In genomic region chr17:78687944-78688343, GRCh38 we compare ENCODE assay signal across 19 cellular contexts.
DNase-seq lines count a peak whose midpoint lies in the region; ATAC-seq and TF ChIP-seq lines count a peak whose summit lies in the region.
"Had no signal": no experiment of that assay in that cellular context is flagged by ENCODE, and none has a peak within 500 bp of the region (broad histone marks: within the 10 kb centered on the region; RNA-seq: fewer than 3 reads in every experiment).

No MANE protein-coding gene starts in this region.

- no peak overlapping the region for H2AFZ ChIP-seq in H9 (ENCODE audit: low read length)

- peak overlapping the region; percentile 76 for H3K27ac Mint-ChIP-seq in activated naive CD8-positive, alpha-beta T cell
- H3K27ac Mint-ChIP-seq in activated naive CD8-positive, alpha-beta T cell treated with anti-CD3 and anti-CD28 coated beads, Interleukin-2, amount 50 U/mL, for 24 hours = no peak overlapping the region
- H3K27ac Mint-ChIP-seq in H9 = no peak overlapping the region
- peak overlapping the region; percentile 74 for H3K27ac Mint-ChIP-seq in activated T-helper 17 cell treated with anti-CD3 and anti-CD28 coated beads, Interleukin-2, amount 50 U/mL, for 72 hours
- H3K27ac Mint-ChIP-seq in stimulated activated effector memory CD8-positive, alpha-beta T cell treated with anti-CD3 and anti-CD28 coated beads, Interleukin-12 subunit alpha, Interleukin-12 subunit beta, amount 100 ng/mL, for 72 hours = peak overlapping the region; percentile 45
- H3K27ac Mint-ChIP-seq: CD8-positive, alpha-beta T cell had no signal

- no peak overlapping the region for H4K8ac ChIP-seq in H9 (replicated peaks; ENCODE audit: insufficient read length, low read depth, low read length)

- no peak overlapping the region for H3T11ph ChIP-seq in H9 (ENCODE audit: low read length)

- H2BK15ac ChIP-seq in H9 (ENCODE audit: low read depth, low read length) = no peak overlapping the region

- no peaks in the 10 kb centered on the region for H3K79me2 ChIP-seq in H9 (ENCODE audit: insufficient read depth, low read length)

- no peak overlapping the region for H4K5ac ChIP-seq in H9 (ENCODE audit: insufficient read length, low read depth, low read length)

- no peaks in the 10 kb centered on the region for H4K20me1 ChIP-seq in H9 (ENCODE audit: control insufficient read depth, insufficient read depth, insufficient read length)

- peaks cover 1% of the 10 kb centered on the region for H3K36me3 ChIP-seq in H7 (replicated peaks; ENCODE audit: control insufficient read depth, insufficient read depth, low read length)
- H3K36me3 ChIP-seq: BE2C had no signal

- H3K36me3 Mint-ChIP-seq in activated naive CD8-positive, alpha-beta T cell = peaks cover 11% of the 10 kb centered on the region
- peaks cover 44% of the 10 kb centered on the region for H3K36me3 Mint-ChIP-seq in activated naive CD8-positive, alpha-beta T cell treated with anti-CD3 and anti-CD28 coated beads, Interleukin-2, amount 50 U/mL, for 24 hours (ENCODE audit: low read depth)
- peaks cover 21 to 28% (median 28%) of the 10 kb centered on the region in 3 experiments for H3K36me3 Mint-ChIP-seq in H9 (ENCODE audit: insufficient read depth in 1 of 3, low read depth in 3 of 3)
- H3K36me3 Mint-ChIP-seq in activated T-helper 17 cell treated with anti-CD3 and anti-CD28 coated beads, Interleukin-2, amount 50 U/mL, for 72 hours (ENCODE audit: low read depth) = peaks cover 100% of the 10 kb centered on the region
- peaks cover 100% of the 10 kb centered on the region for H3K36me3 Mint-ChIP-seq in stimulated activated effector memory CD8-positive, alpha-beta T cell treated with anti-CD3 and anti-CD28 coated beads, Interleukin-12 subunit alpha, Interleukin-12 subunit beta, amount 100 ng/mL, for 72 hours

- H3K14ac ChIP-seq in H9 (ENCODE audit: insufficient read depth, low read length) = no peak overlapping the region

- H3K23ac ChIP-seq in H9 (ENCODE audit: insufficient read length, low read depth, low read length) = no peak overlapping the region

- H3K4me1 Mint-ChIP-seq in activated naive CD8-positive, alpha-beta T cell (ENCODE audit: low read depth) = peaks cover 6% of the 10 kb centered on the region
- no peaks in the 10 kb centered on the region for H3K4me1 Mint-ChIP-seq in activated naive CD8-positive, alpha-beta T cell treated with anti-CD3 and anti-CD28 coated beads, Interleukin-2, amount 50 U/mL, for 24 hours
- H3K4me1 Mint-ChIP-seq in H9 = peaks cover 10 to 14% of the 10 kb centered on the region in 2 experiments
- H3K4me1 Mint-ChIP-seq in activated T-helper 17 cell treated with anti-CD3 and anti-CD28 coated beads, Interleukin-2, amount 50 U/mL, for 72 hours = peaks cover 14% of the 10 kb centered on the region
- H3K4me1 Mint-ChIP-seq in stimulated activated effector memory CD8-positive, alpha-beta T cell treated with anti-CD3 and anti-CD28 coated beads, Interleukin-12 subunit alpha, Interleukin-12 subunit beta, amount 100 ng/mL, for 72 hours = peaks cover 19% of the 10 kb centered on the region

- H3K27ac ChIP-seq in H9 (ENCODE audit: insufficient read length, low read depth, low read length) = no peak overlapping the region
- H3K27ac ChIP-seq: HL-60 had no signal

- H3K4me1 ChIP-seq in H9 (ENCODE audit: insufficient read depth, low read length) = no peaks in the 10 kb centered on the region
- H3K4me1 ChIP-seq: BE2C had no signal

- H3K4me3 ChIP-seq in H7 (ENCODE audit: insufficient read depth, low read depth, low read length) = no peak overlapping the region

- no peaks in the 10 kb centered on the region for H3K27me3 Mint-ChIP-seq in activated naive CD8-positive, alpha-beta T cell
- H3K27me3 Mint-ChIP-seq in activated naive CD8-positive, alpha-beta T cell treated with anti-CD3 and anti-CD28 coated beads, Interleukin-2, amount 50 U/mL, for 24 hours = no peaks in the 10 kb centered on the region
- H3K27me3 Mint-ChIP-seq in H9 (ENCODE audit: low read depth) = no peaks in the 10 kb centered on the region
- no peaks in the 10 kb centered on the region for H3K27me3 Mint-ChIP-seq in activated T-helper 17 cell treated with anti-CD3 and anti-CD28 coated beads, Interleukin-2, amount 50 U/mL, for 72 hours

- no peaks in the 10 kb centered on the region for H3K23me2 ChIP-seq in H9 (ENCODE audit: insufficient read length, low read depth, low read length, poor library complexity, severe bottlenecking)

- POLR2A ChIA-PET in HEK293T (lab: Yijun Ruan, JAX) = no interaction called here

- no peak overlapping the region for H3K9ac ChIP-seq in H9 (ENCODE audit: extremely low read depth, insufficient read length, low read length)

- no peak overlapping the region for H2BK20ac ChIP-seq in H9 (ENCODE audit: low read depth, low read length, poor library complexity, severe bottlenecking)

- no peaks in the 10 kb centered on the region for H3K9me3 ChIP-seq in H9 (ENCODE audit: control insufficient read depth, low read depth, low read length)
- H3K9me3 ChIP-seq: BE2C had no signal

- no peak overlapping the region for H2BK12ac ChIP-seq in H9 (ENCODE audit: insufficient read length, low read depth, low read length)

- H2BK5ac ChIP-seq in H9 (ENCODE audit: insufficient read length, low read length) = no peak overlapping the region

- no peaks in the 10 kb centered on the region for H3K9me3 Mint-ChIP-seq in activated naive CD8-positive, alpha-beta T cell (ENCODE audit: low read depth)
- no peaks in the 10 kb centered on the region for H3K9me3 Mint-ChIP-seq in activated naive CD8-positive, alpha-beta T cell treated with anti-CD3 and anti-CD28 coated beads, Interleukin-2, amount 50 U/mL, for 24 hours
- H3K9me3 Mint-ChIP-seq in H9 = peaks cover 4 to 8% of the 10 kb centered on the region in 2 experiments; a peak in 2 of 5 replicates
- H3K9me3 Mint-ChIP-seq in activated T-helper 17 cell treated with anti-CD3 and anti-CD28 coated beads, Interleukin-2, amount 50 U/mL, for 72 hours = no peaks in the 10 kb centered on the region
- no peaks in the 10 kb centered on the region for H3K9me3 Mint-ChIP-seq in stimulated activated effector memory CD8-positive, alpha-beta T cell treated with anti-CD3 and anti-CD28 coated beads, Interleukin-12 subunit alpha, Interleukin-12 subunit beta, amount 100 ng/mL, for 72 hours
- H3K9me3 Mint-ChIP-seq: CD8-positive, alpha-beta T cell had no signal

- H3K18ac ChIP-seq in H9 (ENCODE audit: insufficient read length, low read depth, low read length) = no peak overlapping the region

- WGBS in H9 (ENCODE audit: extremely low coverage, insufficient read length, low lambda C conversion rate) = no CpG with 5 or more reads among the region's 7 CpGs

- no peak overlapping the region for H4K91ac ChIP-seq in H9 (ENCODE audit: insufficient read length, low read depth, low read length)

- H3K4ac ChIP-seq in H9 (ENCODE audit: low read depth, low read length) = no peak overlapping the region

- H3K27me3 ChIP-seq in H9 (ENCODE audit: insufficient read depth, low read length) (no peaks in the 10 kb centered on the region; the same call in 1 of the 2 replicates), H7 (ENCODE audit: control insufficient read depth, insufficient read depth, low read length) (no peaks in the 10 kb centered on the region)
- H3K27me3 ChIP-seq: BE2C had no signal

- H3K4me3 Mint-ChIP-seq in activated naive CD8-positive, alpha-beta T cell = no peak overlapping the region
- H3K4me3 Mint-ChIP-seq in activated naive CD8-positive, alpha-beta T cell treated with anti-CD3 and anti-CD28 coated beads, Interleukin-2, amount 50 U/mL, for 24 hours = no peak overlapping the region
- no peak overlapping the region for H3K4me3 Mint-ChIP-seq in H9
- H3K4me3 Mint-ChIP-seq in activated T-helper 17 cell treated with anti-CD3 and anti-CD28 coated beads, Interleukin-2, amount 50 U/mL, for 72 hours = no peak overlapping the region
- no peak overlapping the region for H3K4me3 Mint-ChIP-seq in stimulated activated effector memory CD8-positive, alpha-beta T cell treated with anti-CD3 and anti-CD28 coated beads, Interleukin-12 subunit alpha, Interleukin-12 subunit beta, amount 100 ng/mL, for 72 hours
- H3K4me3 Mint-ChIP-seq: CD8-positive, alpha-beta T cell had no signal

- ATAC-seq in activated naive CD8-positive, alpha-beta T cell treated with anti-CD3 and anti-CD28 coated beads, Interleukin-2, amount 50 U/mL, for 24 hours = no peak
- no peak for ATAC-seq in activated T-helper 17 cell treated with anti-CD3 and anti-CD28 coated beads, Interleukin-2, amount 50 U/mL, for 72 hours (replicated peaks)
- ATAC-seq in stimulated activated effector memory CD8-positive, alpha-beta T cell treated with anti-CD3 and anti-CD28 coated beads, Interleukin-12 subunit alpha, Interleukin-12 subunit beta, amount 100 ng/mL, for 72 hours = no peak
- ATAC-seq: CD8-positive, alpha-beta T cell; HCT116 had no signal

- no peak overlapping the region for H3K56ac ChIP-seq in H9 (ENCODE audit: insufficient read length, low read depth, low read length)

- H2AK5ac ChIP-seq in H9 (ENCODE audit: insufficient read length, low read length) = no peak overlapping the region

- no peak for TF ChIP-seq CTCF in H9 (conservative IDR thresholded peaks at IDR 0.05)

- H3K79me1 ChIP-seq in H9 (ENCODE audit: insufficient read depth, low read depth, low read length, poor library complexity, severe bottlenecking) = no peaks in the 10 kb centered on the region

- no peak overlapping the region for H2BK120ac ChIP-seq in H9 (ENCODE audit: low read depth, low read length, poor library complexity, severe bottlenecking)

- no peak for DNase-seq in activated naive CD8-positive, alpha-beta T cell treated with anti-CD3 and anti-CD28 coated beads, Interleukin-2, amount 50 U/mL, for 24 hours
- peak; percentile 8 for DNase-seq in H9
- DNase-seq in stimulated activated effector memory CD8-positive, alpha-beta T cell treated with anti-CD3 and anti-CD28 coated beads, Interleukin-12 subunit alpha, Interleukin-12 subunit beta, amount 100 ng/mL, for 72 hours (ENCODE audit: low spot score in 2 of 2) = no peak
- no peak for DNase-seq in H7
- no peak for DNase-seq in HEK293T (ENCODE audit: extremely low spot score)
- DNase-seq: BE2C, DND-41, GF-D8, KBM-7, NCI-H1436 treated with DMSO at 0.1 percent for 48 hours, NCI-H2081 treated with DMSO at 0.1 percent for 48 hours, NCI-H526 treated with DMSO at 0.1 percent for 48 hours, OCI-M1, RPMI8226 had no signal

- CTCF ChIA-PET in HEK293T (lab: Yijun Ruan, JAX) = interaction anchor here (0.6 kb wide), 1 partner anchor 706 kb away, joined by 3 read pairs; no protein-coding TSS in a partner anchor

- H3K4me2 ChIP-seq in H9 (ENCODE audit: insufficient read depth, insufficient read length, low read length) = no peak overlapping the region

TF ChIP-seq in HEK293T, 16 proteins besides CTCF, POLR2A, EP300 and RAD21:
- no peak for TF ChIP-seq PKNOX1 (IDR thresholded peaks at IDR 0.05)

Comparison
In these comparisons a context has a peak if more than half of its experiments do, and no peak if none do; other contexts are left out.
1. H3K27ac Mint-ChIP-seq: peak in activated naive CD8-positive, alpha-beta T cell (single experiment), activated T-helper 17 cell treated with anti-CD3 and anti-CD28 coated beads, Interleukin-2, amount 50 U/mL, for 72 hours (single experiment) and stimulated activated effector memory CD8-positive, alpha-beta T cell treated with anti-CD3 and anti-CD28 coated beads, Interleukin-12 subunit alpha, Interleukin-12 subunit beta, amount 100 ng/mL, for 72 hours (single experiment); none in activated naive CD8-positive, alpha-beta T cell treated with anti-CD3 and anti-CD28 coated beads, Interleukin-2, amount 50 U/mL, for 24 hours (single experiment) and H9 (0 of 3).